In the genomic region with DNA sequence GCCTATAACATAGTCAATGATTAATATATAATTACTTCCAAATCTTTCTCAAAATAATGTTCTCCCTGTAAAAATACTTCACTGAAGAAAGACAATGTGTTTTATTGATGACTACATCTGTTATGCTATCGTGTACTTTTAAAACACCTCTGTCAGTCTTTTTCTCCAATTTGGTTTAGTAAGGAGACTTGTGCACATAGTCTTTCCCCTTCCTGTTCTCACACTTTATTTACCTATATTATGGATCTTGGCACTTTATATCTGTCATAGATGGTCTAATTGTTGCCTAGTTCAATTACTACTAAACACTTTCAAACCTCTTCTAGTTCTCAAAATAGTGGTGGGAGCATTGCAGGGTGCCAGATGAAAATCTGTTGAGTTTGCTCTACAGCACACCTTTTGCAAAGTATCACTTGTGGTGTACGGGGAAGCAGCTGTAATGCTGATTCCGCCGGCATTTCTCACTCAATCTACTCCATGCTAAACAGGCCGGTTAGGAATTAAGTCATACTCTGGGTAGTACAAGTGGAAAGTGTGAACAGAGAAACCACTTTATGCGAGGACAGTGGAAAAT, we compare ENCODE assay signal across 9 cellular contexts. TPM values are rescaled to one million over a fixed set of nuclear protein-coding genes. Genes with fewer than 3 reads are reported as not detected.
A peak's percentile ranks its signal among the peaks of the same experiment; 100 is the strongest.
DNase-seq lines count a peak whose midpoint lies in the region; ATAC-seq and TF ChIP-seq lines count a peak whose summit lies in the region.
"Had no signal": no experiment of that assay in that cellular context is flagged by ENCODE, and none has a peak within 500 bp of the region (broad histone marks: within the 10 kb centered on the region; RNA-seq: fewer than 3 reads in every experiment).

No MANE protein-coding gene starts in this region.

- H3K4me3 ChIP-seq in Jurkat, Clone E6-1 (ENCODE audit: low read length) = peak overlapping the region; percentile 61
- peak overlapping the region; percentile 65 for H3K4me3 ChIP-seq in effector memory CD4-positive, alpha-beta T cell (ENCODE audit: insufficient read depth, low read depth, low read length, poor library complexity, severe bottlenecking)
- H3K4me3 ChIP-seq in prostate gland = peak overlapping the region; percentile 41 to 45

- no peak for DNase-seq in Jurkat, Clone E6-1 (ENCODE audit: low read depth, low spot score)
- no peak for DNase-seq in effector memory CD4-positive, alpha-beta T cell
- DNase-seq in prostate gland (ENCODE audit: low spot score) = no peak
- no peak for DNase-seq in GM10266 (ENCODE audit: extremely low spot score)
- DNase-seq in LoVo (ENCODE audit: low spot score) = no peak
- DNase-seq: NCI-H187 treated with DMSO at 0.1 percent for 48 hours had no signal

- no peak overlapping the region for H3K27ac ChIP-seq in effector memory CD4-positive, alpha-beta T cell (ENCODE audit: insufficient read depth, low read length, poor library complexity, severe bottlenecking)
- peak overlapping the region in 1 of 2 donors; percentile 45 for H3K27ac ChIP-seq in prostate gland

- 11% methylated on average over 6 of the region's 6 CpGs for WGBS in prostate gland

- TF ChIP-seq POLR2A in prostate gland (IDR thresholded peaks at IDR 0.05) = no peak

- H3K4me1 ChIP-seq in effector memory CD4-positive, alpha-beta T cell (ENCODE audit: control insufficient read depth, insufficient read depth, low read length, poor library complexity, severe bottlenecking) = peaks cover 16% of the 10 kb centered on the region
- no peaks in the 10 kb centered on the region for H3K4me1 ChIP-seq in prostate gland (replicated peaks)

- ATAC-seq in GM19351 (IDR thresholded peaks at IDR 0.05; ENCODE audit: unreplicated experiment) = peak; percentile 9
- no peak for ATAC-seq in HG02973 (IDR thresholded peaks at IDR 0.05; ENCODE audit: unreplicated experiment)
- ATAC-seq in GM21825 (IDR thresholded peaks at IDR 0.05; ENCODE audit: unreplicated experiment) = no peak

- no peaks in the 10 kb centered on the region for H3K36me3 ChIP-seq in effector memory CD4-positive, alpha-beta T cell (ENCODE audit: control insufficient read depth, insufficient read depth, low read length)
- no peaks in the 10 kb centered on the region for H3K36me3 ChIP-seq in prostate gland

- peaks cover 33% of the 10 kb centered on the region for H3K27me3 ChIP-seq in effector memory CD4-positive, alpha-beta T cell (replicated peaks; ENCODE audit: control insufficient read depth, insufficient read depth, low read length, poor library complexity, severe bottlenecking)
- H3K27me3 ChIP-seq in prostate gland (replicated peaks; ENCODE audit: insufficient read depth) = no peaks in the 10 kb centered on the region

- intact Hi-C loops in prostate gland (cut with DNase I) = no loop called here

- TF ChIP-seq CTCF in prostate gland (IDR thresholded peaks at IDR 0.05) (no peak), GM10266 (IDR thresholded peaks at IDR 0.05; ENCODE audit: control insufficient read depth, insufficient read depth, low read depth, missing control alignments) (no peak)

- no peaks in the 10 kb centered on the region for H3K9me3 ChIP-seq in effector memory CD4-positive, alpha-beta T cell (ENCODE audit: control insufficient read depth, low read length)
- no peaks in the 10 kb centered on the region for H3K9me3 ChIP-seq in prostate gland

RNA-seq across cellular contexts. Expression of a gene that starts 1.1 kb away (rescaled TPM):
- 0.86 TPM for polyA plus RNA-seq in Jurkat, Clone E6-1 (2012; ENCODE audit: insufficient read depth, insufficient read length)
- 1 to 10 TPM in 1 of 2 donors, not detected in 1; 1.2 TPM for total RNA-seq in prostate gland
